Comparison of ENCODE assay signal across 19 cellular contexts in genomic region chr1:4375812-4376211, GRCh38.
DNase-seq lines count a peak whose midpoint lies in the region; ATAC-seq, FAIRE-seq and TF ChIP-seq lines count a peak whose summit lies in the region.
"Had no signal": no experiment of that assay in that cellular context is flagged by ENCODE, and none has a peak within 500 bp of the region (broad histone marks: within the 10 kb centered on the region; RNA-seq: fewer than 3 reads in every experiment).

No MANE protein-coding gene starts in this region.

- H3K27me3 ChIP-seq in A673 (replicated peaks; ENCODE audit: insufficient read depth, low read depth, low read length, poor library complexity) (no peaks in the 10 kb centered on the region), astrocyte (ENCODE audit: insufficient read depth, low read length) (no peaks in the 10 kb centered on the region), kidney epithelial cell (ENCODE audit: control insufficient read depth, insufficient read depth, low read length) (no peaks in the 10 kb centered on the region), breast epithelium (no peaks in the 10 kb centered on the region)

- peaks cover 9% of the 10 kb centered on the region for H3K4me1 Mint-ChIP-seq in astrocyte (ENCODE audit: low read depth, unreplicated experiment)
- H3K4me1 Mint-ChIP-seq: B cell had no signal

- H3K9me3 ChIP-seq in A673 (ENCODE audit: low read depth, low read length, poor library complexity, severe bottlenecking): peaks cover 17% of the 10 kb centered on the region
- peaks cover 10% of the 10 kb centered on the region for H3K9me3 ChIP-seq in astrocyte (ENCODE audit: insufficient read depth, low read depth, low read length)
- H3K9me3 ChIP-seq in breast epithelium: peaks cover 0 to 1% of the 10 kb centered on the region in 2 donors

- BruUV-seq in A673 (replicated peaks; lab: Mats Ljungman, UMichigan): no TSS peak

- peaks cover 27% of the 10 kb centered on the region for H3K9me3 Mint-ChIP-seq in astrocyte (ENCODE audit: unreplicated experiment)
- H3K9me3 Mint-ChIP-seq: CD4-positive, alpha-beta T cell had no signal

- H3K27me3 Mint-ChIP-seq in astrocyte (ENCODE audit: low read depth, unreplicated experiment): no peaks in the 10 kb centered on the region

- TF ChIP-seq CTCF in A673 (conservative IDR thresholded peaks at IDR 0.05; ENCODE audit: low read depth, low read length): no peak
- no peak for TF ChIP-seq CTCF in astrocyte (IDR thresholded peaks at IDR 0.05; ENCODE audit: insufficient read depth, low read depth, low read length)
- no peak for TF ChIP-seq CTCF in kidney epithelial cell (IDR thresholded peaks at IDR 0.05; ENCODE audit: insufficient read depth, low read length, poor library complexity, severe bottlenecking)
- TF ChIP-seq CTCF in breast epithelium (IDR thresholded peaks at IDR 0.05): no peak

- peak overlapping the region; percentile 9 for H3K4me2 ChIP-seq in astrocyte (ENCODE audit: low read length)

- peak; percentile 61 for DNase-seq in A673 (ENCODE audit: low spot score)
- DNase-seq in LoVo (ENCODE audit: low spot score): peak; percentile 5
- DNase-seq in astrocyte (ENCODE audit: low read depth): peak; percentile 63
- DNase-seq in kidney epithelial cell (ENCODE audit: low read depth): peak; percentile 41
- no peak for DNase-seq in occipital lobe (lab: John Stamatoyannopoulos, UW)
- DNase-seq in ureter (ENCODE audit: low spot score): no peak
- DNase-seq in breast epithelium (ENCODE audit: low spot score in 2 of 2): no peak
- DNase-seq: CD4-positive, alpha-beta T cell; DMS79; GDM1; GM23248; NCI-H1417; NCI-H2029; NCI-H524 had no signal

- CTCF ChIA-PET in A673 (lab: Charles Lee): no interaction called here

- H3K4me1 ChIP-seq in A673 (ENCODE audit: insufficient read depth, low read length, poor library complexity, severe bottlenecking) (no peaks in the 10 kb centered on the region), astrocyte (ENCODE audit: insufficient read depth, low read length) (no peaks in the 10 kb centered on the region), breast epithelium (no peaks in the 10 kb centered on the region)

- no peak overlapping the region for H2AFZ ChIP-seq in astrocyte (ENCODE audit: low read depth, low read length)
- H2AFZ ChIP-seq: GM23248 had no signal

- H3K4me3 ChIP-seq in A673 (ENCODE audit: low read depth, low read length, poor library complexity, severe bottlenecking) (no peak overlapping the region), astrocyte (ENCODE audit: insufficient read depth, low read depth, low read length) (no peak overlapping the region), kidney epithelial cell (ENCODE audit: low read depth, low read length) (no peak overlapping the region), breast epithelium (no peak overlapping the region)
- H3K4me3 ChIP-seq: GM23248 had no signal

- H3K27ac ChIP-seq in A673 (ENCODE audit: low read depth, low read length, poor library complexity, severe bottlenecking) (no peak overlapping the region), astrocyte (ENCODE audit: low read depth, low read length) (no peak overlapping the region), breast epithelium (no peak overlapping the region)
- H3K27ac ChIP-seq: GM23248 had no signal

- H3K4me3 Mint-ChIP-seq in astrocyte (ENCODE audit: unreplicated experiment): no peak overlapping the region
- H3K4me3 Mint-ChIP-seq: B cell; CD4-positive, alpha-beta T cell had no signal

- FAIRE-seq in astrocyte (lab: Jason Lieb, UNC): peak; percentile 80
- FAIRE-seq: A204.1, GM12892, GM19239 had no signal

- H3K36me3 Mint-ChIP-seq in astrocyte (ENCODE audit: low read depth, unreplicated experiment): no peaks in the 10 kb centered on the region

- no peak overlapping the region for H3K9ac ChIP-seq in astrocyte (ENCODE audit: low read length)
- H3K9ac ChIP-seq: GM23248 had no signal

- no peaks in the 10 kb centered on the region for H3K79me2 ChIP-seq in astrocyte (ENCODE audit: insufficient read depth, low read length)

- no peak for TF ChIP-seq POLR2A in breast epithelium (IDR thresholded peaks at IDR 0.05)

- H3K27ac Mint-ChIP-seq in astrocyte (ENCODE audit: unreplicated experiment): no peak overlapping the region
- H3K27ac Mint-ChIP-seq: B cell; CD4-positive, alpha-beta T cell had no signal

- no peak for ATAC-seq in HG02623 (IDR thresholded peaks at IDR 0.05; ENCODE audit: unreplicated experiment)

- intact Hi-C loops in A673 (cut with micrococcal nuclease; ENCODE audit: unreplicated experiment) (no loop called here), breast epithelium (cut with DNase I; ENCODE audit: low total_unique reads) (no loop called here)

- H4K20me1 ChIP-seq in astrocyte (ENCODE audit: insufficient read depth, low read length): no peaks in the 10 kb centered on the region

- H3K36me3 ChIP-seq in A673 (ENCODE audit: insufficient read depth, low read length, poor library complexity, severe bottlenecking) (no peaks in the 10 kb centered on the region), astrocyte (ENCODE audit: insufficient read depth, low read length) (no peaks in the 10 kb centered on the region), kidney epithelial cell (ENCODE audit: control insufficient read depth, insufficient read depth, low read length) (no peaks in the 10 kb centered on the region), breast epithelium (no peaks in the 10 kb centered on the region)

- POLR2A ChIA-PET in A673 (lab: Charles Lee; ENCODE audit: low non-redundant PET): no interaction called here

Comparison
In these comparisons a context has a peak if more than half of its experiments do, and no peak if none do; other contexts are left out.
1. DNase-seq: peak in A673 (single experiment), LoVo (single experiment), astrocyte (single experiment) and kidney epithelial cell (single experiment); none in occipital lobe (single experiment), ureter (single experiment) and breast epithelium (0 of 2).